Comparison of ENCODE assay signal across 1 cellular context in the genomic region with DNA sequence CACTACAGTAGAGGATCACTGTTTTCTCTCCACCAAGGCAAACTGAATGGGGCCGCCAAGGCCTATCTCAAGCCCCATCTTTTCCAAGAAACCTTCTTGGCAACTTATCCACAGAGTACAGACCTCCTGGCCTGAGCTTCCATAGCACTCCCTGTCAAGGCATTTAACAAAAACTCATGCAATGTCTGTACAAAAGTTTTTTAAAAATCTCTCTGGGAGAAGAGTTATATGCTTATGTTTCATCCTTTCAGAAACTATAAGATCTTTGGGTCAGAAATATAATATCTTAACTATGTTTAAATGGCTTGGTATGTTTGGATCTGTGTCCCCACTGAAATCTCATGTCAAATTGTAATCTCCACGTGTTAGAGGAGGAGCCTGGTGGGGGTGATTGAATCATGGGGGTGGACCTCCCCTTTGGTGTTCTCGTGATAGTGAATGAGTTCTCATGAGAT.
TF ChIP-seq lines count a peak whose summit lies in the region.

No MANE protein-coding gene starts in this region.

TF ChIP-seq in K562, 482 proteins besides CTCF, POLR2A, EP300 and RAD21 (continued from another document and continues in another):
- TF ChIP-seq, protein P1, sequence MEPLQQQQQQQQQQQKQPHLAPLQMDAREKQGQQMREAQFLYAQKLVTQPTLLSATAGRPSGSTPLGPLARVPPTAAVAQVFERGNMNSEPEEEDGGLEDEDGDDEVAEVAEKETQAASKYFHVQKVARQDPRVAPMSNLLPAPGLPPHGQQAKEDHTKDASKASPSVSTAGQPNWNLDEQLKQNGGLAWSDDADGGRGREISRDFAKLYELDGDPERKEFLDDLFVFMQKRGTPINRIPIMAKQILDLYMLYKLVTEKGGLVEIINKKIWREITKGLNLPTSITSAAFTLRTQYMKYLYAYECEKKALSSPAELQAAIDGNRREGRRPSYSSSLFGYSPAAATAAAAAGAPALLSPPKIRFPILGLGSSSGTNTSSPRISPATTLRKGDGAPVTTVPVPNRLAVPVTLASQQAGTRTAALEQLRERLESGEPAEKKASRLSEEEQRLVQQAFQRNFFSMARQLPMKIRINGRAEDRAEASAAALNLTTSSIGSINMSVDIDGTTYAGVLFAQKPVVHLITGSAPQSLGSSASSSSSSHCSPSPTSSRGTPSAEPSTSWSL (CRISPR knock-in tag; IDR thresholded peaks at IDR 0.05; ENCODE audit: borderline replicate concordance), result no peak
- TF ChIP-seq, protein P2, sequence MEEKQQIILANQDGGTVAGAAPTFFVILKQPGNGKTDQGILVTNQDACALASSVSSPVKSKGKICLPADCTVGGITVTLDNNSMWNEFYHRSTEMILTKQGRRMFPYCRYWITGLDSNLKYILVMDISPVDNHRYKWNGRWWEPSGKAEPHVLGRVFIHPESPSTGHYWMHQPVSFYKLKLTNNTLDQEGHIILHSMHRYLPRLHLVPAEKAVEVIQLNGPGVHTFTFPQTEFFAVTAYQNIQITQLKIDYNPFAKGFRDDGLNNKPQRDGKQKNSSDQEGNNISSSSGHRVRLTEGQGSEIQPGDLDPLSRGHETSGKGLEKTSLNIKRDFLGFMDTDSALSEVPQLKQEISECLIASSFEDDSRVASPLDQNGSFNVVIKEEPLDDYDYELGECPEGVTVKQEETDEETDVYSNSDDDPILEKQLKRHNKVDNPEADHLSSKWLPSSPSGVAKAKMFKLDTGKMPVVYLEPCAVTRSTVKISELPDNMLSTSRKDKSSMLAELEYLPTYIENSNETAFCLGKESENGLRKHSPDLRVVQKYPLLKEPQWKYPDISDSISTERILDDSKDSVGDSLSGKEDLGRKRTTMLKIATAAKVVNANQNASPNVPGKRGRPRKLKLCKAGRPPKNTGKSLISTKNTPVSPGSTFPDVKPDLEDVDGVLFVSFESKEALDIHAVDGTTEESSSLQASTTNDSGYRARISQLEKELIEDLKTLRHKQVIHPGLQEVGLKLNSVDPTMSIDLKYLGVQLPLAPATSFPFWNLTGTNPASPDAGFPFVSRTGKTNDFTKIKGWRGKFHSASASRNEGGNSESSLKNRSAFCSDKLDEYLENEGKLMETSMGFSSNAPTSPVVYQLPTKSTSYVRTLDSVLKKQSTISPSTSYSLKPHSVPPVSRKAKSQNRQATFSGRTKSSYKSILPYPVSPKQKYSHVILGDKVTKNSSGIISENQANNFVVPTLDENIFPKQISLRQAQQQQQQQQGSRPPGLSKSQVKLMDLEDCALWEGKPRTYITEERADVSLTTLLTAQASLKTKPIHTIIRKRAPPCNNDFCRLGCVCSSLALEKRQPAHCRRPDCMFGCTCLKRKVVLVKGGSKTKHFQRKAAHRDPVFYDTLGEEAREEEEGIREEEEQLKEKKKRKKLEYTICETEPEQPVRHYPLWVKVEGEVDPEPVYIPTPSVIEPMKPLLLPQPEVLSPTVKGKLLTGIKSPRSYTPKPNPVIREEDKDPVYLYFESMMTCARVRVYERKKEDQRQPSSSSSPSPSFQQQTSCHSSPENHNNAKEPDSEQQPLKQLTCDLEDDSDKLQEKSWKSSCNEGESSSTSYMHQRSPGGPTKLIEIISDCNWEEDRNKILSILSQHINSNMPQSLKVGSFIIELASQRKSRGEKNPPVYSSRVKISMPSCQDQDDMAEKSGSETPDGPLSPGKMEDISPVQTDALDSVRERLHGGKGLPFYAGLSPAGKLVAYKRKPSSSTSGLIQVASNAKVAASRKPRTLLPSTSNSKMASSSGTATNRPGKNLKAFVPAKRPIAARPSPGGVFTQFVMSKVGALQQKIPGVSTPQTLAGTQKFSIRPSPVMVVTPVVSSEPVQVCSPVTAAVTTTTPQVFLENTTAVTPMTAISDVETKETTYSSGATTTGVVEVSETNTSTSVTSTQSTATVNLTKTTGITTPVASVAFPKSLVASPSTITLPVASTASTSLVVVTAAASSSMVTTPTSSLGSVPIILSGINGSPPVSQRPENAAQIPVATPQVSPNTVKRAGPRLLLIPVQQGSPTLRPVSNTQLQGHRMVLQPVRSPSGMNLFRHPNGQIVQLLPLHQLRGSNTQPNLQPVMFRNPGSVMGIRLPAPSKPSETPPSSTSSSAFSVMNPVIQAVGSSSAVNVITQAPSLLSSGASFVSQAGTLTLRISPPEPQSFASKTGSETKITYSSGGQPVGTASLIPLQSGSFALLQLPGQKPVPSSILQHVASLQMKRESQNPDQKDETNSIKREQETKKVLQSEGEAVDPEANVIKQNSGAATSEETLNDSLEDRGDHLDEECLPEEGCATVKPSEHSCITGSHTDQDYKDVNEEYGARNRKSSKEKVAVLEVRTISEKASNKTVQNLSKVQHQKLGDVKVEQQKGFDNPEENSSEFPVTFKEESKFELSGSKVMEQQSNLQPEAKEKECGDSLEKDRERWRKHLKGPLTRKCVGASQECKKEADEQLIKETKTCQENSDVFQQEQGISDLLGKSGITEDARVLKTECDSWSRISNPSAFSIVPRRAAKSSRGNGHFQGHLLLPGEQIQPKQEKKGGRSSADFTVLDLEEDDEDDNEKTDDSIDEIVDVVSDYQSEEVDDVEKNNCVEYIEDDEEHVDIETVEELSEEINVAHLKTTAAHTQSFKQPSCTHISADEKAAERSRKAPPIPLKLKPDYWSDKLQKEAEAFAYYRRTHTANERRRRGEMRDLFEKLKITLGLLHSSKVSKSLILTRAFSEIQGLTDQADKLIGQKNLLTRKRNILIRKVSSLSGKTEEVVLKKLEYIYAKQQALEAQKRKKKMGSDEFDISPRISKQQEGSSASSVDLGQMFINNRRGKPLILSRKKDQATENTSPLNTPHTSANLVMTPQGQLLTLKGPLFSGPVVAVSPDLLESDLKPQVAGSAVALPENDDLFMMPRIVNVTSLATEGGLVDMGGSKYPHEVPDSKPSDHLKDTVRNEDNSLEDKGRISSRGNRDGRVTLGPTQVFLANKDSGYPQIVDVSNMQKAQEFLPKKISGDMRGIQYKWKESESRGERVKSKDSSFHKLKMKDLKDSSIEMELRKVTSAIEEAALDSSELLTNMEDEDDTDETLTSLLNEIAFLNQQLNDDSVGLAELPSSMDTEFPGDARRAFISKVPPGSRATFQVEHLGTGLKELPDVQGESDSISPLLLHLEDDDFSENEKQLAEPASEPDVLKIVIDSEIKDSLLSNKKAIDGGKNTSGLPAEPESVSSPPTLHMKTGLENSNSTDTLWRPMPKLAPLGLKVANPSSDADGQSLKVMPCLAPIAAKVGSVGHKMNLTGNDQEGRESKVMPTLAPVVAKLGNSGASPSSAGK (IDR thresholded peaks at IDR 0.05), result peak; percentile 49
- TF ChIP-seq ZNF121 (CRISPR knock-in tag; conservative IDR thresholded peaks at IDR 0.05) (no peak), ZNF644 (tag; IDR thresholded peaks at IDR 0.05; ENCODE audit: low read depth) (no peak), KDM1A (IDR thresholded peaks at IDR 0.05) (peak in 1 of 2 experiments; percentile 23; a peak in 1 of 4 replicates), STAT5A (IDR thresholded peaks at IDR 0.05; ENCODE audit: borderline replicate concordance, low read length) (peak; percentile 80), EHMT2 (IDR thresholded peaks at IDR 0.05) (peak; percentile 65), RFX5 (IDR thresholded peaks at IDR 0.05; ENCODE audit: low read depth, low read length) (no peak), TEAD2 (tag; IDR thresholded peaks at IDR 0.05) (no peak), KLF6 (CRISPR knock-in tag; IDR thresholded peaks at IDR 0.05; ENCODE audit: borderline replicate concordance) (no peak), SMARCA4 (IDR thresholded peaks at IDR 0.05) (peak; percentile 73), ZNF707 (CRISPR knock-in tag; conservative IDR thresholded peaks at IDR 0.05) (no peak), RBBP5 (IDR thresholded peaks at IDR 0.05; ENCODE audit: borderline replicate concordance, insufficient read depth, low read length, poor library complexity, severe bottlenecking) (no peak), GATA2 (CRISPR knock-in tag; IDR thresholded peaks at IDR 0.05) (peak; percentile 81), STAT5B (CRISPR knock-in tag; IDR thresholded peaks at IDR 0.05) (no peak), ZNF253 (CRISPR knock-in tag; conservative IDR thresholded peaks at IDR 0.05) (no peak), NCOA6 (IDR thresholded peaks at IDR 0.05) (no peak), DMBX1 (CRISPR knock-in tag; IDR thresholded peaks at IDR 0.05; ENCODE audit: borderline replicate concordance) (0 out of 2 replicates have a peak, but pooled peaks have one; percentile 24), HDAC8 (tag; IDR thresholded peaks at IDR 0.05) (no peak), ZNF324 (CRISPR knock-in tag; IDR thresholded peaks at IDR 0.05) (no peak), IFI16 (CRISPR knock-in tag; IDR thresholded peaks at IDR 0.05) (no peak)
- TF ChIP-seq, protein P3, sequence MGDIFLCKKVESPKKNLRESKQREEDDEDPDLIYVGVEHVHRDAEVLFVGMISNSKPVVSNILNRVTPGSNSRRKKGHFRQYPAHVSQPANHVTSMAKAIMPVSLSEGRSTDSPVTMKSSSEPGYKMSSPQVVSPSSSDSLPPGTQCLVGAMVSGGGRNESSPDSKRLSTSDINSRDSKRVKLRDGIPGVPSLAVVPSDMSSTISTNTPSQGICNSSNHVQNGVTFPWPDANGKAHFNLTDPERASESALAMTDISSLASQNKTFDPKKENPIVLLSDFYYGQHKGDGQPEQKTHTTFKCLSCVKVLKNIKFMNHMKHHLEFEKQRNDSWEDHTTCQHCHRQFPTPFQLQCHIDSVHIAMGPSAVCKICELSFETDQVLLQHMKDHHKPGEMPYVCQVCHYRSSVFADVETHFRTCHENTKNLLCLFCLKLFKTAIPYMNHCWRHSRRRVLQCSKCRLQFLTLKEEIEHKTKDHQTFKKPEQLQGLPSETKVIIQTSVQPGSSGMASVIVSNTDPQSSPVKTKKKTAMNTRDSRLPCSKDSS (IDR thresholded peaks at IDR 0.05; ENCODE audit: low read depth, partially characterized antibody), result no peak
- TF ChIP-seq, protein P4, sequence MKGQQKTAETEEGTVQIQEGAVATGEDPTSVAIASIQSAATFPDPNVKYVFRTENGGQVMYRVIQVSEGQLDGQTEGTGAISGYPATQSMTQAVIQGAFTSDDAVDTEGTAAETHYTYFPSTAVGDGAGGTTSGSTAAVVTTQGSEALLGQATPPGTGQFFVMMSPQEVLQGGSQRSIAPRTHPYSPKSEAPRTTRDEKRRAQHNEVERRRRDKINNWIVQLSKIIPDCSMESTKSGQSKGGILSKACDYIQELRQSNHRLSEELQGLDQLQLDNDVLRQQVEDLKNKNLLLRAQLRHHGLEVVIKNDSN (CRISPR knock-in tag; IDR thresholded peaks at IDR 0.05), result no peak
- TF ChIP-seq, protein P5, sequence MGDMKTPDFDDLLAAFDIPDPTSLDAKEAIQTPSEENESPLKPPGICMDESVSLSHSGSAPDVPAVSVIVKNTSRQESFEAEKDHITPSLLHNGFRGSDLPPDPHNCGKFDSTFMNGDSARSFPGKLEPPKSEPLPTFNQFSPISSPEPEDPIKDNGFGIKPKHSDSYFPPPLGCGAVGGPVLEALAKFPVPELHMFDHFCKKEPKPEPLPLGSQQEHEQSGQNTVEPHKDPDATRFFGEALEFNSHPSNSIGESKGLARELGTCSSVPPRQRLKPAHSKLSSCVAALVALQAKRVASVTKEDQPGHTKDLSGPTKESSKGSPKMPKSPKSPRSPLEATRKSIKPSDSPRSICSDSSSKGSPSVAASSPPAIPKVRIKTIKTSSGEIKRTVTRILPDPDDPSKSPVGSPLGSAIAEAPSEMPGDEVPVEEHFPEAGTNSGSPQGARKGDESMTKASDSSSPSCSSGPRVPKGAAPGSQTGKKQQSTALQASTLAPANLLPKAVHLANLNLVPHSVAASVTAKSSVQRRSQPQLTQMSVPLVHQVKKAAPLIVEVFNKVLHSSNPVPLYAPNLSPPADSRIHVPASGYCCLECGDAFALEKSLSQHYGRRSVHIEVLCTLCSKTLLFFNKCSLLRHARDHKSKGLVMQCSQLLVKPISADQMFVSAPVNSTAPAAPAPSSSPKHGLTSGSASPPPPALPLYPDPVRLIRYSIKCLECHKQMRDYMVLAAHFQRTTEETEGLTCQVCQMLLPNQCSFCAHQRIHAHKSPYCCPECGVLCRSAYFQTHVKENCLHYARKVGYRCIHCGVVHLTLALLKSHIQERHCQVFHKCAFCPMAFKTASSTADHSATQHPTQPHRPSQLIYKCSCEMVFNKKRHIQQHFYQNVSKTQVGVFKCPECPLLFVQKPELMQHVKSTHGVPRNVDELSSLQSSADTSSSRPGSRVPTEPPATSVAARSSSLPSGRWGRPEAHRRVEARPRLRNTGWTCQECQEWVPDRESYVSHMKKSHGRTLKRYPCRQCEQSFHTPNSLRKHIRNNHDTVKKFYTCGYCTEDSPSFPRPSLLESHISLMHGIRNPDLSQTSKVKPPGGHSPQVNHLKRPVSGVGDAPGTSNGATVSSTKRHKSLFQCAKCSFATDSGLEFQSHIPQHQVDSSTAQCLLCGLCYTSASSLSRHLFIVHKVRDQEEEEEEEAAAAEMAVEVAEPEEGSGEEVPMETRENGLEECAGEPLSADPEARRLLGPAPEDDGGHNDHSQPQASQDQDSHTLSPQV (IDR thresholded peaks at IDR 0.05), result 0 out of 2 replicates have a peak, but pooled peaks have one; percentile 31
- TF ChIP-seq, protein P6, sequence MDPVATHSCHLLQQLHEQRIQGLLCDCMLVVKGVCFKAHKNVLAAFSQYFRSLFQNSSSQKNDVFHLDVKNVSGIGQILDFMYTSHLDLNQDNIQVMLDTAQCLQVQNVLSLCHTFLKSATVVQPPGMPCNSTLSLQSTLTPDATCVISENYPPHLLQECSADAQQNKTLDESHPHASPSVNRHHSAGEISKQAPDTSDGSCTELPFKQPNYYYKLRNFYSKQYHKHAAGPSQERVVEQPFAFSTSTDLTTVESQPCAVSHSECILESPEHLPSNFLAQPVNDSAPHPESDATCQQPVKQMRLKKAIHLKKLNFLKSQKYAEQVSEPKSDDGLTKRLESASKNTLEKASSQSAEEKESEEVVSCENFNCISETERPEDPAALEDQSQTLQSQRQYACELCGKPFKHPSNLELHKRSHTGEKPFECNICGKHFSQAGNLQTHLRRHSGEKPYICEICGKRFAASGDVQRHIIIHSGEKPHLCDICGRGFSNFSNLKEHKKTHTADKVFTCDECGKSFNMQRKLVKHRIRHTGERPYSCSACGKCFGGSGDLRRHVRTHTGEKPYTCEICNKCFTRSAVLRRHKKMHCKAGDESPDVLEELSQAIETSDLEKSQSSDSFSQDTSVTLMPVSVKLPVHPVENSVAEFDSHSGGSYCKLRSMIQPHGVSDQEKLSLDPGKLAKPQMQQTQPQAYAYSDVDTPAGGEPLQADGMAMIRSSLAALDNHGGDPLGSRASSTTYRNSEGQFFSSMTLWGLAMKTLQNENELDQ (CRISPR knock-in tag; IDR thresholded peaks at IDR 0.05; ENCODE audit: borderline replicate concordance), result no peak
- TF ChIP-seq, protein P7, sequence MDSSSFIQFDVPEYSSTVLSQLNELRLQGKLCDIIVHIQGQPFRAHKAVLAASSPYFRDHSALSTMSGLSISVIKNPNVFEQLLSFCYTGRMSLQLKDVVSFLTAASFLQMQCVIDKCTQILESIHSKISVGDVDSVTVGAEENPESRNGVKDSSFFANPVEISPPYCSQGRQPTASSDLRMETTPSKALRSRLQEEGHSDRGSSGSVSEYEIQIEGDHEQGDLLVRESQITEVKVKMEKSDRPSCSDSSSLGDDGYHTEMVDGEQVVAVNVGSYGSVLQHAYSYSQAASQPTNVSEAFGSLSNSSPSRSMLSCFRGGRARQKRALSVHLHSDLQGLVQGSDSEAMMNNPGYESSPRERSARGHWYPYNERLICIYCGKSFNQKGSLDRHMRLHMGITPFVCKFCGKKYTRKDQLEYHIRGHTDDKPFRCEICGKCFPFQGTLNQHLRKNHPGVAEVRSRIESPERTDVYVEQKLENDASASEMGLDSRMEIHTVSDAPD (CRISPR knock-in tag; IDR thresholded peaks at IDR 0.05), result no peak
- TF ChIP-seq, protein P8, sequence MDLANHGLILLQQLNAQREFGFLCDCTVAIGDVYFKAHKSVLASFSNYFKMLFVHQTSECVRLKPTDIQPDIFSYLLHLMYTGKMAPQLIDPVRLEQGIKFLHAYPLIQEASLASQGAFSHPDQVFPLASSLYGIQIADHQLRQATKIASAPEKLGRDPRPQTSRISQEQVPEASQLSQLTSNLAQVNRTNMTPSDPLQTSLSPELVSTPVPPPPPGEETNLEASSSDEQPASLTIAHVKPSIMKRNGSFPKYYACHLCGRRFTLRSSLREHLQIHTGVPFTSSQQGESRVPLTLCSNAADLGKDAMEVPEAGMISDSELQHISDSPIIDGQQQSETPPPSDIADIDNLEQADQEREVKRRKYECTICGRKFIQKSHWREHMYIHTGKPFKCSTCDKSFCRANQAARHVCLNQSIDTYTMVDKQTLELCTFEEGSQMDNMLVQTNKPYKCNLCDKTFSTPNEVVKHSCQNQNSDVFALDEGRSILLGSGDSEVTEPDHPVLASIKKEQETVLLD (IDR thresholded peaks at IDR 0.05), result no peak
